In the genomic region with DNA sequence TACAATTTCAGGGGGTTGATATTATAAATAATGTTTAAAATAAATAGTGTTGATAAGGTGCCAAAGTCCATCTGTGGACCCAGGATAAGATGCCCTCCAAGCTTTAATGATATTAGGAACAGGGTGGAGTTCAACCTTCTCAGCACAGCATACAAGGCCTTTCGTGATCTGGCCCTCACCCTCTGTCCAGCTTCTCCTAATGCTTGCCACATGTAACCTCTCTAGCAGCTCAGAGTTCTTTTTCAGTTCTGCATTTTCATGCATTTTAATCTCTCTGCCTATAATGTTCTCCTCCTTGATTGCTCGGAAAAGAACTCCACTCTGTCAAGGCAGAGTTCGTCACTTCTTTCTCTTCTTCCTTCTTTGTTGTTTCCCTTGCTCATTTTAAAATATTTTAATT, we compare ENCODE assay signal across 1 cellular context.
TF ChIP-seq lines count a peak whose summit lies in the region.

No MANE protein-coding gene starts in this region.

TF ChIP-seq in HepG2, 621 proteins besides CTCF, POLR2A, EP300 and RAD21:
- TF ChIP-seq ZNF552 (CRISPR knock-in tag; IDR thresholded peaks at IDR 0.05; ENCODE audit: borderline replicate concordance) (no peak), ZBTB46 (CRISPR knock-in tag; IDR thresholded peaks at IDR 0.05; ENCODE audit: borderline replicate concordance) (no peak), SP2 (CRISPR knock-in tag; IDR thresholded peaks at IDR 0.05) (no peak), ZNF205 (CRISPR knock-in tag; IDR thresholded peaks at IDR 0.05) (no peak)
